ENCODE assay signal across 11 cellular contexts in the genomic region with DNA sequence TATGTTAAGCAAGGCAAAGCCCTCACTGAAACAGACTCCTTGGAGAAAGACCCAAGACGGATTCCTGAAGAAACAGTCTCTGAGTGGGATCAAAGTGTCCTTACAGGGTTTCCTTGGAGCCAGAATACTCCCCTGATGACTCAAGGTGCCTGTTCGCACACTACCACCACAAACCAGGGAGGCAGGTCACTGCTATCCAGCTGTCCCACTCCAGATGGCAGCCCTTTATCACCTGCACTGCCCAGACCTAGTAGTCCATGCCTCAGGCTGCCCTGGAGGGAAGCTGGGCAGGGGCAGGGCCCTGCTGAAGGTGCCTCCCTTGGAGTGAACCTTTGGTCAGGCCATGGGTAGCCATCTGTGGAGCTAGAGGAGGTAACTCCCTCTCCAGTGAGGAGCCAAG. TPM values are rescaled to one million over a fixed set of nuclear protein-coding genes. Genes with fewer than 3 reads are reported as not detected.
A peak's percentile ranks its signal among the peaks of the same experiment; 100 is the strongest.
DNase-seq lines count a peak whose midpoint lies in the region; ATAC-seq and TF ChIP-seq lines count a peak whose summit lies in the region.
"Had no signal": no experiment of that assay in that cellular context is flagged by ENCODE, and none has a peak within 500 bp of the region (broad histone marks: within the 10 kb centered on the region; RNA-seq: fewer than 3 reads in every experiment).

No MANE protein-coding gene starts in this region.

- H3K27ac Mint-ChIP-seq in stimulated activated naive CD8-positive, alpha-beta T cell treated with anti-CD3 and anti-CD28 coated beads, Interleukin-15, Interleukin-2, amounts not matched to agents 100 ng/mL and 50 ng/mL, for 24 hours: peak overlapping the region; percentile 96

- no peak for TF ChIP-seq CTCF in mucosa of descending colon (IDR thresholded peaks at IDR 0.05)

- H3K4me1 ChIP-seq in adipocyte (ENCODE audit: control insufficient read depth, insufficient read depth, low read length): peaks cover 4% of the 10 kb centered on the region
- H3K4me1 ChIP-seq in mucosa of descending colon (ENCODE audit: low read depth): peaks cover 26% of the 10 kb centered on the region

- H3K27me3 Mint-ChIP-seq in stimulated activated naive CD8-positive, alpha-beta T cell treated with anti-CD3 and anti-CD28 coated beads, Interleukin-15, Interleukin-2, amounts not matched to agents 100 ng/mL and 50 ng/mL, for 24 hours: no peaks in the 10 kb centered on the region

- peak overlapping the region; percentile 73 for H3K4me3 Mint-ChIP-seq in stimulated activated naive CD8-positive, alpha-beta T cell treated with anti-CD3 and anti-CD28 coated beads, Interleukin-15, Interleukin-2, amounts not matched to agents 100 ng/mL and 50 ng/mL, for 24 hours

- peaks cover 17% of the 10 kb centered on the region for H3K36me3 Mint-ChIP-seq in stimulated activated naive CD8-positive, alpha-beta T cell treated with anti-CD3 and anti-CD28 coated beads, Interleukin-15, Interleukin-2, amounts not matched to agents 100 ng/mL and 50 ng/mL, for 24 hours (ENCODE audit: low read depth)

- no peak for DNase-seq in stimulated activated naive CD8-positive, alpha-beta T cell treated with anti-CD3 and anti-CD28 coated beads, Interleukin-15, Interleukin-2, amounts not matched to agents 100 U/mL and 50 U/mL, for 24 hours
- DNase-seq in adipocyte (ENCODE audit: low read depth) (peak; percentile 46), mucosa of descending colon (peak; percentile 49 to 72 (median 69)), NCI-H1436 (lab: John Stamatoyannopoulos, UW) (no peak), medulla oblongata (ENCODE audit: extremely low spot score) (no peak)
- DNase-seq: activated CD4-positive, alpha-beta T cell treated with anti-CD3 and anti-CD28 coated beads, Interleukin-2, amount 50 U/mL, for 48 hours; hypothalamus; NCI-H2171 had no signal

- H3K4me3 ChIP-seq in adipocyte (ENCODE audit: low read length): no peak overlapping the region
- H3K4me3 ChIP-seq in mucosa of descending colon: no peak overlapping the region

- no peaks in the 10 kb centered on the region for H3K9me3 Mint-ChIP-seq in stimulated activated naive CD8-positive, alpha-beta T cell treated with anti-CD3 and anti-CD28 coated beads, Interleukin-15, Interleukin-2, amounts not matched to agents 100 ng/mL and 50 ng/mL, for 24 hours

- ATAC-seq in stimulated activated naive CD8-positive, alpha-beta T cell treated with anti-CD3 and anti-CD28 coated beads, Interleukin-15, Interleukin-2, amounts not matched to agents 100 U/mL and 50 U/mL, for 24 hours: no peak
- ATAC-seq in mucosa of descending colon (peak; percentile 86), HG02588 (IDR thresholded peaks at IDR 0.05; ENCODE audit: unreplicated experiment) (no peak), HG03442 (IDR thresholded peaks at IDR 0.05; ENCODE audit: unreplicated experiment) (no peak)

- H3K9me3 ChIP-seq in adipocyte (ENCODE audit: control insufficient read depth, low read length) (no peaks in the 10 kb centered on the region), mucosa of descending colon (no peaks in the 10 kb centered on the region)

- intact Hi-C loops in mucosa of descending colon (cut with DNase I, micrococcal nuclease): no loop called here

- no peaks in the 10 kb centered on the region for H3K27me3 ChIP-seq in adipocyte (replicated peaks; ENCODE audit: control insufficient read depth, insufficient read depth, low read length)

- H3K36me3 ChIP-seq in adipocyte (ENCODE audit: control insufficient read depth, insufficient read depth, low read length, severe bottlenecking) (no peaks in the 10 kb centered on the region), mucosa of descending colon (ENCODE audit: low read depth) (no peaks in the 10 kb centered on the region)

- no peak overlapping the region for H3K9ac ChIP-seq in adipocyte (ENCODE audit: low read length)

- H3K4me1 Mint-ChIP-seq in stimulated activated naive CD8-positive, alpha-beta T cell treated with anti-CD3 and anti-CD28 coated beads, Interleukin-15, Interleukin-2, amounts not matched to agents 100 ng/mL and 50 ng/mL, for 24 hours (ENCODE audit: low read depth): peaks cover 97% of the 10 kb centered on the region

RNA-seq across cellular contexts. Expression of gene TRABD2A, which starts 34.2 kb away (rescaled TPM):
- 100 to 1,000 TPM in 1 of 3 donors, 10 to 100 TPM in 2; 40.2 to 132 (median 63.2) TPM for total RNA-seq in mucosa of descending colon

RNA-seq across cellular contexts. Expression of gene TMSB10, which starts 58.7 kb away (rescaled TPM):
- 1,000 to 10,000 TPM in 2 of 3 donors, 100 to 1,000 TPM in 1; 798 to 2,724 (median 1,605) TPM for total RNA-seq in mucosa of descending colon

Comparison
In these comparisons a context has a peak if more than half of its experiments do, and no peak if none do; other contexts are left out.
1. DNase-seq: peak in adipocyte (single experiment) and mucosa of descending colon (3 of 3); none in stimulated activated naive CD8-positive, alpha-beta T cell treated with anti-CD3 and anti-CD28 coated beads, Interleukin-15, Interleukin-2, amounts not matched to agents 100 U/mL and 50 U/mL, for 24 hours (single experiment), NCI-H1436 (single experiment) and medulla oblongata (single experiment).